1 cellular context compared by ENCODE assay signal in the genomic region with DNA sequence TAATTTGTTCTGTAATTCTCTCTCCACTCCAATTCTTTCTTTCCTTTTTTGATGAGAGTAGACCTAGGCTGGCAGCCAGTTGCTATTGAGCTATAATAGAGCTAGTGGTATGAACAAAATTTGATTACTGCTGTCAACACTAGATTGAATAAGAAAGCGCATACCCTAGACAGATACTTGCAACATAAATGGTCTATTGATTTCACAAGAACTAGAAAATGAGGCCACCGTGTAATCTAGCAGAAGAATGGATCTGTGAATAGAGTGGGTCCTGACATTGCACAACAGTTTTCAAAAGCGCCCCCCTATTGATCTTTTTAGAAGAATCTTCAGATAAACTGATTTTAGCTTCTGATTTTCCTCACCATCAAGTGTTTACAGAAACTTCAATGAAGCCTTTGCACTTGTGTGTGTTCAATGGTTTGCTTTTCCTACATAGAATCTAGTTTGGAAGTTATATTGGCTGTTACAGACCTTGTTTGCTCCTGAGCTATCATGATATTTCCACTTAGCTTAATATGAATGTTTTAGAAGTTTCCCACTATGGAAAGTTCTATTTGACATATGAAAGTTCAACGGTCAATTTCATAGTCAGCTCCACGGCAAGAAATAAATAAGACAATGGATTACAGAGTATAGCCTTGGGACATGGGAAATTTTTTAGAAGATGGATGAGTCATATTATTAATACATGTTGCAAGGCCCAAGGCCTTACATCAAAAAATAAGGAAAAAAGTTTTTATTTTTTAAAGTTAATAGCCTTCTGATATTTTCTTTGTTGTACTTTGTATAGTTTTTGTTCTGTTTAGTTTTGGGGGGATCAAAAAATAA.
TF ChIP-seq lines count a peak whose summit lies in the region.

No MANE protein-coding gene starts in this region.

TF ChIP-seq in HepG2, 621 proteins besides CTCF, POLR2A, EP300 and RAD21 (continued from another document and continues in another):
- TF ChIP-seq SCMH1 (CRISPR knock-in tag; IDR thresholded peaks at IDR 0.05; ENCODE audit: borderline replicate concordance) (no peak), PPARG (CRISPR knock-in tag; conservative IDR thresholded peaks at IDR 0.05) (no peak), ZNF879 (CRISPR knock-in tag; IDR thresholded peaks at IDR 0.05) (no peak), MTF1 (CRISPR knock-in tag; IDR thresholded peaks at IDR 0.05) (no peak), CHCHD3 (CRISPR knock-in tag; IDR thresholded peaks at IDR 0.05) (no peak), SSRP1 (CRISPR knock-in tag; IDR thresholded peaks at IDR 0.05) (no peak; the same call in 1 of the 2 replicates), MAFG (CRISPR knock-in tag; IDR thresholded peaks at IDR 0.05) (no peak), NCOA2 (CRISPR knock-in tag; IDR thresholded peaks at IDR 0.05) (peak; percentile 91), PAX8 (CRISPR knock-in tag; IDR thresholded peaks at IDR 0.05; ENCODE audit: borderline replicate concordance) (no peak), MBD4 (IDR thresholded peaks at IDR 0.05; ENCODE audit: borderline replicate concordance, low read length) (0 out of 2 replicates have a peak, but pooled peaks have one; percentile 28), ZNF589 (CRISPR knock-in tag; conservative IDR thresholded peaks at IDR 0.05) (no peak), RARA (CRISPR knock-in tag; IDR thresholded peaks at IDR 0.05) (peak; percentile 23; the same call in 1 of the 2 replicates), FOXA1 (IDR thresholded peaks at IDR 0.05) (no peak), FOXA1 (CRISPR knock-in tag; IDR thresholded peaks at IDR 0.05) (peak; percentile 30; the same call in 1 of the 2 replicates), ZEB1 (IDR thresholded peaks at IDR 0.05; ENCODE audit: insufficient replicate concordance, low read depth) (no peak), MZF1 (CRISPR knock-in tag; IDR thresholded peaks at IDR 0.05; ENCODE audit: borderline replicate concordance) (no peak), KDM6A (CRISPR knock-in tag; IDR thresholded peaks at IDR 0.05; ENCODE audit: low read depth) (0 out of 2 replicates have a peak, but pooled peaks have one; percentile 26), XBP1 (CRISPR knock-in tag; IDR thresholded peaks at IDR 0.05) (no peak), SMC3 (IDR thresholded peaks at IDR 0.05; ENCODE audit: low read length) (no peak), POLR2AphosphoS2 (IDR thresholded peaks at IDR 0.05; ENCODE audit: low read depth, low read length) (no peak), CREB1 (IDR thresholded peaks at IDR 0.05) (no peak), CREB1 (CRISPR knock-in tag; IDR thresholded peaks at IDR 0.05) (peak; percentile 71), ATM (IDR thresholded peaks at IDR 0.05; ENCODE audit: borderline replicate concordance) (no peak), ZNF674 (CRISPR knock-in tag; IDR thresholded peaks at IDR 0.05; ENCODE audit: low read depth) (no peak), NFYB (CRISPR knock-in tag; IDR thresholded peaks at IDR 0.05) (no peak), SALL2 (CRISPR knock-in tag; IDR thresholded peaks at IDR 0.05) (no peak)
- TF ChIP-seq, protein P1, sequence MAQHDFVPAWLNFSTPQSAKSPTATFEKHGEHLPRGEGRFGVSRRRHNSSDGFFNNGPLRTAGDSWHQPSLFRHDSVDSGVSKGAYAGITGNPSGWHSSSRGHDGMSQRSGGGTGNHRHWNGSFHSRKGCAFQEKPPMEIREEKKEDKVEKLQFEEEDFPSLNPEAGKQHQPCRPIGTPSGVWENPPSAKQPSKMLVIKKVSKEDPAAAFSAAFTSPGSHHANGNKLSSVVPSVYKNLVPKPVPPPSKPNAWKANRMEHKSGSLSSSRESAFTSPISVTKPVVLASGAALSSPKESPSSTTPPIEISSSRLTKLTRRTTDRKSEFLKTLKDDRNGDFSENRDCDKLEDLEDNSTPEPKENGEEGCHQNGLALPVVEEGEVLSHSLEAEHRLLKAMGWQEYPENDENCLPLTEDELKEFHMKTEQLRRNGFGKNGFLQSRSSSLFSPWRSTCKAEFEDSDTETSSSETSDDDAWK (CRISPR knock-in tag; IDR thresholded peaks at IDR 0.05), result no peak
- TF ChIP-seq, protein P2, sequence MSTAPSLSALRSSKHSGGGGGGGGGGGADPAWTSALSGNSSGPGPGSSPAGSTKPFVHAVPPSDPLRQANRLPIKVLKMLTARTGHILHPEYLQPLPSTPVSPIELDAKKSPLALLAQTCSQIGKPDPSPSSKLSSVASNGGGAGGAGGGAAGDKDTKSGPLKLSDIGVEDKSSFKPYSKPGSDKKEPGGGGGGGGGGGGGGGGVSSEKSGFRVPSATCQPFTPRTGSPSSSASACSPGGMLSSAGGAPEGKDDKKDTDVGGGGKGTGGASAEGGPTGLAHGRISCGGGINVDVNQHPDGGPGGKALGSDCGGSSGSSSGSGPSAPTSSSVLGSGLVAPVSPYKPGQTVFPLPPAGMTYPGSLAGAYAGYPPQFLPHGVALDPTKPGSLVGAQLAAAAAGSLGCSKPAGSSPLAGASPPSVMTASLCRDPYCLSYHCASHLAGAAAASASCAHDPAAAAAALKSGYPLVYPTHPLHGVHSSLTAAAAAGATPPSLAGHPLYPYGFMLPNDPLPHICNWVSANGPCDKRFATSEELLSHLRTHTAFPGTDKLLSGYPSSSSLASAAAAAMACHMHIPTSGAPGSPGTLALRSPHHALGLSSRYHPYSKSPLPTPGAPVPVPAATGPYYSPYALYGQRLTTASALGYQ (CRISPR knock-in tag; IDR thresholded peaks at IDR 0.05), result peak; percentile 76
- TF ChIP-seq, protein P3, sequence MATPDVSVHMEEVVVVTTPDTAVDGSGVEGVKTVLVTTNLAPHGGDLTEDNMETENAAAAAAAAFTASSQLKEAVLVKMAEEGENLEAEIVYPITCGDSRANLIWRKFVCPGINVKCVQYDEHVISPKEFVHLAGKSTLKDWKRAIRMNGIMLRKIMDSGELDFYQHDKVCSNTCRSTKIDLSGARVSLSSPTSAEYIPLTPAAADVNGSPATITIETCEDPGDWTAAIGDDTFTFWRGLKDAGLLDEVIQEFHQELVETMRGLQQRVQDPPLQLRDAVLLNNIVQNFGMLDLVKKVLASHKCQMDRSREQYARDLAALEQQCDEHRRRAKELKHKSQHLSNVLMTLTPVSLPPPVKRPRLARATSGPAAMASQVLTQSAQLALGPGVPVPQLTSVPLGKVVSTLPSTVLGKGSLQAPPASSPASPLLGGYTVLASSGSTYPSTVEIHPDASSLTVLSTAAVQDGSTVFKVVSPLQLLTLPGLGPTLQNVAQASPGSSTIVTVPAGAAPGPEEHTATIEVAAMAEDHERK (CRISPR knock-in tag; IDR thresholded peaks at IDR 0.05; ENCODE audit: low read depth), result no peak
- TF ChIP-seq, protein P4, sequence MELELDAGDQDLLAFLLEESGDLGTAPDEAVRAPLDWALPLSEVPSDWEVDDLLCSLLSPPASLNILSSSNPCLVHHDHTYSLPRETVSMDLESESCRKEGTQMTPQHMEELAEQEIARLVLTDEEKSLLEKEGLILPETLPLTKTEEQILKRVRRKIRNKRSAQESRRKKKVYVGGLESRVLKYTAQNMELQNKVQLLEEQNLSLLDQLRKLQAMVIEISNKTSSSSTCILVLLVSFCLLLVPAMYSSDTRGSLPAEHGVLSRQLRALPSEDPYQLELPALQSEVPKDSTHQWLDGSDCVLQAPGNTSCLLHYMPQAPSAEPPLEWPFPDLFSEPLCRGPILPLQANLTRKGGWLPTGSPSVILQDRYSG (CRISPR knock-in tag; IDR thresholded peaks at IDR 0.05), result no peak
- TF ChIP-seq, protein P5, sequence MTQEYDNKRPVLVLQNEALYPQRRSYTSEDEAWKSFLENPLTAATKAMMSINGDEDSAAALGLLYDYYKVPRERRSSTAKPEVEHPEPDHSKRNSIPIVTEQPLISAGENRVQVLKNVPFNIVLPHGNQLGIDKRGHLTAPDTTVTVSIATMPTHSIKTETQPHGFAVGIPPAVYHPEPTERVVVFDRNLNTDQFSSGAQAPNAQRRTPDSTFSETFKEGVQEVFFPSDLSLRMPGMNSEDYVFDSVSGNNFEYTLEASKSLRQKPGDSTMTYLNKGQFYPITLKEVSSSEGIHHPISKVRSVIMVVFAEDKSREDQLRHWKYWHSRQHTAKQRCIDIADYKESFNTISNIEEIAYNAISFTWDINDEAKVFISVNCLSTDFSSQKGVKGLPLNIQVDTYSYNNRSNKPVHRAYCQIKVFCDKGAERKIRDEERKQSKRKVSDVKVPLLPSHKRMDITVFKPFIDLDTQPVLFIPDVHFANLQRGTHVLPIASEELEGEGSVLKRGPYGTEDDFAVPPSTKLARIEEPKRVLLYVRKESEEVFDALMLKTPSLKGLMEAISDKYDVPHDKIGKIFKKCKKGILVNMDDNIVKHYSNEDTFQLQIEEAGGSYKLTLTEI (CRISPR knock-in tag; conservative IDR thresholded peaks at IDR 0.05), result no peak
- TF ChIP-seq, protein P6, sequence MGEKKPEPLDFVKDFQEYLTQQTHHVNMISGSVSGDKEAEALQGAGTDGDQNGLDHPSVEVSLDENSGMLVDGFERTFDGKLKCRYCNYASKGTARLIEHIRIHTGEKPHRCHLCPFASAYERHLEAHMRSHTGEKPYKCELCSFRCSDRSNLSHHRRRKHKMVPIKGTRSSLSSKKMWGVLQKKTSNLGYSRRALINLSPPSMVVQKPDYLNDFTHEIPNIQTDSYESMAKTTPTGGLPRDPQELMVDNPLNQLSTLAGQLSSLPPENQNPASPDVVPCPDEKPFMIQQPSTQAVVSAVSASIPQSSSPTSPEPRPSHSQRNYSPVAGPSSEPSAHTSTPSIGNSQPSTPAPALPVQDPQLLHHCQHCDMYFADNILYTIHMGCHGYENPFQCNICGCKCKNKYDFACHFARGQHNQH (CRISPR knock-in tag; IDR thresholded peaks at IDR 0.05), result no peak; the same call in 1 of the 2 replicates
- TF ChIP-seq, protein P7, sequence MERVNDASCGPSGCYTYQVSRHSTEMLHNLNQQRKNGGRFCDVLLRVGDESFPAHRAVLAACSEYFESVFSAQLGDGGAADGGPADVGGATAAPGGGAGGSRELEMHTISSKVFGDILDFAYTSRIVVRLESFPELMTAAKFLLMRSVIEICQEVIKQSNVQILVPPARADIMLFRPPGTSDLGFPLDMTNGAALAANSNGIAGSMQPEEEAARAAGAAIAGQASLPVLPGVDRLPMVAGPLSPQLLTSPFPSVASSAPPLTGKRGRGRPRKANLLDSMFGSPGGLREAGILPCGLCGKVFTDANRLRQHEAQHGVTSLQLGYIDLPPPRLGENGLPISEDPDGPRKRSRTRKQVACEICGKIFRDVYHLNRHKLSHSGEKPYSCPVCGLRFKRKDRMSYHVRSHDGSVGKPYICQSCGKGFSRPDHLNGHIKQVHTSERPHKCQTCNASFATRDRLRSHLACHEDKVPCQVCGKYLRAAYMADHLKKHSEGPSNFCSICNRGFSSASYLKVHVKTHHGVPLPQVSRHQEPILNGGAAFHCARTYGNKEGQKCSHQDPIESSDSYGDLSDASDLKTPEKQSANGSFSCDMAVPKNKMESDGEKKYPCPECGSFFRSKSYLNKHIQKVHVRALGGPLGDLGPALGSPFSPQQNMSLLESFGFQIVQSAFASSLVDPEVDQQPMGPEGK (CRISPR knock-in tag; IDR thresholded peaks at IDR 0.05), result peak; percentile 84
- TF ChIP-seq, protein P8, sequence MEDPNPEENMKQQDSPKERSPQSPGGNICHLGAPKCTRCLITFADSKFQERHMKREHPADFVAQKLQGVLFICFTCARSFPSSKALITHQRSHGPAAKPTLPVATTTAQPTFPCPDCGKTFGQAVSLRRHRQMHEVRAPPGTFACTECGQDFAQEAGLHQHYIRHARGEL (CRISPR knock-in tag; IDR thresholded peaks at IDR 0.05), result no peak
- TF ChIP-seq, protein P9, sequence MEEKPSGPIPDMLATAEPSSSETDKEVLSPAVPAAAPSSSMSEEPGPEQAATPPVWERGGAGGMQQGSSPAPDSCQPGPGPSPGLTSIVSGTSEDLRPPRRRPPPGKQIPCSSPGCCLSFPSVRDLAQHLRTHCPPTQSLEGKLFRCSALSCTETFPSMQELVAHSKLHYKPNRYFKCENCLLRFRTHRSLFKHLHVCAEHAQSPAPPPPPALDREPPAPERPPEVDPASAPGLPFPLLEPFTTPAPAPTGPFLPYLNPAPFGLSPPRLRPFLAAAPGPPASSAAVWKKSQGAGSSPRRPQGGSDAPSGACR (CRISPR knock-in tag; IDR thresholded peaks at IDR 0.05), result no peak
- TF ChIP-seq, protein P10, sequence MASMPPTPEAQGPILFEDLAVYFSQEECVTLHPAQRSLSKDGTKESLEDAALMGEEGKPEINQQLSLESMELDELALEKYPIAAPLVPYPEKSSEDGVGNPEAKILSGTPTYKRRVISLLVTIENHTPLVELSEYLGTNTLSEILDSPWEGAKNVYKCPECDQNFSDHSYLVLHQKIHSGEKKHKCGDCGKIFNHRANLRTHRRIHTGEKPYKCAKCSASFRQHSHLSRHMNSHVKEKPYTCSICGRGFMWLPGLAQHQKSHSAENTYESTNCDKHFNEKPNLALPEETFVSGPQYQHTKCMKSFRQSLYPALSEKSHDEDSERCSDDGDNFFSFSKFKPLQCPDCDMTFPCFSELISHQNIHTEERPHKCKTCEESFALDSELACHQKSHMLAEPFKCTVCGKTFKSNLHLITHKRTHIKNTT (CRISPR knock-in tag; IDR thresholded peaks at IDR 0.05), result no peak
- TF ChIP-seq, protein P11, sequence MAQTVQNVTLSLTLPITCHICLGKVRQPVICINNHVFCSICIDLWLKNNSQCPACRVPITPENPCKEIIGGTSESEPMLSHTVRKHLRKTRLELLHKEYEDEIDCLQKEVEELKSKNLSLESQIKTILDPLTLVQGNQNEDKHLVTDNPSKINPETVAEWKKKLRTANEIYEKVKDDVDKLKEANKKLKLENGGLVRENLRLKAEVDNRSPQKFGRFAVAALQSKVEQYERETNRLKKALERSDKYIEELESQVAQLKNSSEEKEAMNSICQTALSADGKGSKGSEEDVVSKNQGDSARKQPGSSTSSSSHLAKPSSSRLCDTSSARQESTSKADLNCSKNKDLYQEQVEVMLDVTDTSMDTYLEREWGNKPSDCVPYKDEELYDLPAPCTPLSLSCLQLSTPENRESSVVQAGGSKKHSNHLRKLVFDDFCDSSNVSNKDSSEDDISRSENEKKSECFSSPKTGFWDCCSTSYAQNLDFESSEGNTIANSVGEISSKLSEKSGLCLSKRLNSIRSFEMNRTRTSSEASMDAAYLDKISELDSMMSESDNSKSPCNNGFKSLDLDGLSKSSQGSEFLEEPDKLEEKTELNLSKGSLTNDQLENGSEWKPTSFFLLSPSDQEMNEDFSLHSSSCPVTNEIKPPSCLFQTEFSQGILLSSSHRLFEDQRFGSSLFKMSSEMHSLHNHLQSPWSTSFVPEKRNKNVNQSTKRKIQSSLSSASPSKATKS (CRISPR knock-in tag; IDR thresholded peaks at IDR 0.05), result no peak
- TF ChIP-seq, protein P12, sequence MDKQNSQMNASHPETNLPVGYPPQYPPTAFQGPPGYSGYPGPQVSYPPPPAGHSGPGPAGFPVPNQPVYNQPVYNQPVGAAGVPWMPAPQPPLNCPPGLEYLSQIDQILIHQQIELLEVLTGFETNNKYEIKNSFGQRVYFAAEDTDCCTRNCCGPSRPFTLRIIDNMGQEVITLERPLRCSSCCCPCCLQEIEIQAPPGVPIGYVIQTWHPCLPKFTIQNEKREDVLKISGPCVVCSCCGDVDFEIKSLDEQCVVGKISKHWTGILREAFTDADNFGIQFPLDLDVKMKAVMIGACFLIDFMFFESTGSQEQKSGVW (CRISPR knock-in tag; IDR thresholded peaks at IDR 0.05; ENCODE audit: borderline replicate concordance), result no peak
